16 cellular contexts compared by ENCODE assay signal in the genomic region with DNA sequence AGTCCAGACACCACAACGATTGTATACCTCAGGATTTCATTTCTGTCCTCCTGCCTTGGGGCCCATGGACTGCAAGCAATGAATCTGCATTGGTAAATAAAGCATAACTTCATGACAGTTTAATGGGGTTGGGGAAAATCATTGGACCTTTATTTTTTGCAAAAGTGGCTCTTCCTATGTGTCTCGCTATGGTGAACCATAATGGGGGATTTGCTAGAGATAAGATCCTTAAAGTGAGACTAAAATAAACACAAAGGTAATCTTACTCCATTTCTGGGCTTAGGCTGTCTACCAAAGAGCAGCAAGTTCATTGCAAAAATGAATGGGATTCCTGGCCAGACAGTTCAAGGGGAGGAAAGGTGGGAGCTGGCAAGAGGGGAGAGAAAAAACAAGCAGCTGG.
DNase-seq lines count a peak whose midpoint lies in the region; TF ChIP-seq lines count a peak whose summit lies in the region.
"Had no signal": no experiment of that assay in that cellular context is flagged by ENCODE, and none has a peak within 500 bp of the region (broad histone marks: within the 10 kb centered on the region; RNA-seq: fewer than 3 reads in every experiment).

No MANE protein-coding gene starts in this region.

- H3K27me3 ChIP-seq in endodermal cell (ENCODE audit: control insufficient read depth, insufficient read depth, low read length, poor library complexity, severe bottlenecking) (no peaks in the 10 kb centered on the region), neuronal stem cell (ENCODE audit: control insufficient read depth in 3 of 3, insufficient read depth in 3 of 3, low read depth in 1 of 3, low read length in 3 of 3) (no peaks in the 10 kb centered on the region)

- H3K27ac ChIP-seq in HEK293 (ENCODE audit: extremely low read depth, low read depth, low read length) (no peak overlapping the region), endodermal cell (ENCODE audit: low read depth, low read length) (peak overlapping the region; percentile 52), neuronal stem cell (replicated peaks; ENCODE audit: low read length) (no peak overlapping the region)
- H3K27ac ChIP-seq: 22Rv1, A549, C4-2B had no signal

- H4K8ac ChIP-seq in neuronal stem cell (ENCODE audit: low read depth, low read length) = no peak overlapping the region

- H3K18ac ChIP-seq in neuronal stem cell (ENCODE audit: low read length) = peak overlapping the region; percentile 5

- H3K4me2 ChIP-seq in neuronal stem cell (ENCODE audit: insufficient read depth, low read length, poor library complexity, severe bottlenecking) = no peak overlapping the region
- H3K4me2 ChIP-seq: A549, GM23338 had no signal

- H3K36me3 Mint-ChIP-seq in endodermal cell (ENCODE audit: low read depth) = peaks cover 1% of the 10 kb centered on the region
- peaks cover 2% of the 10 kb centered on the region for H3K36me3 Mint-ChIP-seq in mesothelial cell of epicardium

- no peak overlapping the region for H2BK12ac ChIP-seq in neuronal stem cell (ENCODE audit: low read length)

- H3K4me1 Mint-ChIP-seq in endodermal cell = peaks cover 7% of the 10 kb centered on the region
- peaks cover 38% of the 10 kb centered on the region for H3K4me1 Mint-ChIP-seq in mesothelial cell of epicardium

- peaks cover 8% of the 10 kb centered on the region for H3K4me1 ChIP-seq in HEK293 (ENCODE audit: control insufficient read depth, insufficient read depth, low read length)
- H3K4me1 ChIP-seq in endodermal cell (ENCODE audit: control insufficient read depth, insufficient read depth, low read length) = no peaks in the 10 kb centered on the region
- H3K4me1 ChIP-seq in neuronal stem cell (ENCODE audit: control insufficient read depth in 2 of 2, insufficient read depth in 1 of 2, low read depth in 1 of 2, low read length in 2 of 2) = peaks cover 12 to 15% of the 10 kb centered on the region in 2 donors
- H3K4me1 ChIP-seq: A549 had no signal

- no peak for DNase-seq in endodermal cell
- DNase-seq in mesothelial cell of epicardium (ENCODE audit: low spot score in 2 of 2, unreplicated experiment in 2 of 2) = no peak
- no peak for DNase-seq in neuronal stem cell (ENCODE audit: low spot score)
- DNase-seq in stimulated activated CD4-positive, alpha-beta T cell treated with anti-CD3 and anti-CD28 coated beads, Interleukin-12 subunit alpha, Interleukin-12 subunit beta, amount 100 ng/mL, for 4 hours = no peak
- DNase-seq in stimulated activated CD4-positive, alpha-beta T cell treated with anti-CD3 and anti-CD28 coated beads, Interleukin-4, amount 100 ng/mL, for 4 hours = no peak
- no peak for DNase-seq in mucosa of gallbladder (ENCODE audit: low spot score)
- DNase-seq: AML-193; Caco-2; CD4-positive, alpha-beta T cell; GDM1; HCEC 1CT had no signal

- no peaks in the 10 kb centered on the region for H3K9me3 ChIP-seq in HEK293 (ENCODE audit: control insufficient read depth, insufficient read depth, low read depth, low read length)
- peaks cover 32% of the 10 kb centered on the region for H3K9me3 ChIP-seq in endodermal cell (ENCODE audit: control insufficient read depth, low read length)
- H3K9me3 ChIP-seq in neuronal stem cell (replicated peaks in 1 of 2; ENCODE audit: control insufficient read depth in 2 of 2, insufficient read depth in 1 of 2, low read depth in 1 of 2, low read length in 2 of 2) = peaks cover 0 to 4% of the 10 kb centered on the region in 2 donors

- no peak overlapping the region for H3K23ac ChIP-seq in neuronal stem cell (ENCODE audit: low read depth, low read length, poor library complexity)

- no peak overlapping the region for H4K91ac ChIP-seq in neuronal stem cell (ENCODE audit: low read depth, low read length, poor library complexity)

- no peaks in the 10 kb centered on the region for H3K36me3 ChIP-seq in HEK293 (ENCODE audit: control insufficient read depth in 2 of 2, insufficient read depth in 1 of 2, low read length in 2 of 2)
- H3K36me3 ChIP-seq in endodermal cell (ENCODE audit: control insufficient read depth, insufficient read depth, low read length) = no peaks in the 10 kb centered on the region
- H3K36me3 ChIP-seq in neuronal stem cell (replicated peaks in 1 of 2; ENCODE audit: control insufficient read depth in 2 of 2, insufficient read depth in 2 of 2, low read length in 2 of 2) = no peaks in the 10 kb centered on the region

- POLR2A ChIA-PET in HEK293 (lab: Yijun Ruan, JAX) = no interaction called here

- no peaks in the 10 kb centered on the region for H3K79me1 ChIP-seq in neuronal stem cell (ENCODE audit: low read depth, low read length)

- peak overlapping the region; percentile 56 for H2AFZ ChIP-seq in neuronal stem cell (ENCODE audit: low read length)

- CTCF ChIA-PET in HEK293 (lab: Yijun Ruan, JAX) = interaction anchor here (0.6 to 0.8 kb wide), 2 partner anchors 83 to 531 kb away, joined by 3 read pairs; no protein-coding TSS in a partner anchor

- no peak overlapping the region for H3K14ac ChIP-seq in neuronal stem cell (ENCODE audit: low read length)

- no peak overlapping the region for H2BK15ac ChIP-seq in neuronal stem cell (ENCODE audit: low read length)

- H3K4me3 ChIP-seq in HEK293 (ENCODE audit: low read depth, low read length) = no peak overlapping the region
- H3K4me3 ChIP-seq in endodermal cell (ENCODE audit: low read length) = no peak overlapping the region
- no peak overlapping the region for H3K4me3 ChIP-seq in neuronal stem cell (ENCODE audit: low read length in 2 of 2)
- H3K4me3 ChIP-seq: A549, GM23338 had no signal

- WGBS in endodermal cell (ENCODE audit: insufficient coverage in 1 of 2, insufficient read length in 1 of 2), 2 experiments = 95 to 100% methylated on average over 2 of the region's 2 CpGs
- no CpG with 5 or more reads among the region's 2 CpGs for WGBS in neuronal stem cell (ENCODE audit: extremely low coverage in 2 of 2, insufficient read length in 2 of 2, insufficient replicate concordance in 1 of 2), 2 donors

- H2AK5ac ChIP-seq in neuronal stem cell (ENCODE audit: low read depth, low read length) = no peak overlapping the region

- H2BK120ac ChIP-seq in neuronal stem cell (ENCODE audit: low read depth, low read length) = no peak overlapping the region

- TF ChIP-seq CTCF in HEK293 (tag by site-specific recombination; IDR thresholded peaks at IDR 0.05) (no peak), endodermal cell (conservative IDR thresholded peaks at IDR 0.05) (no peak), mesothelial cell of epicardium (IDR thresholded peaks at IDR 0.05; ENCODE audit: unreplicated experiment) (no peak)

- no peaks in the 10 kb centered on the region for H3K27me3 Mint-ChIP-seq in endodermal cell (ENCODE audit: insufficient read depth)
- H3K27me3 Mint-ChIP-seq in mesothelial cell of epicardium (ENCODE audit: low read depth) = no peaks in the 10 kb centered on the region

- H3K9me3 Mint-ChIP-seq in endodermal cell (peaks cover 19% of the 10 kb centered on the region), mesothelial cell of epicardium (peaks cover 13% of the 10 kb centered on the region)

- H3K4ac ChIP-seq in neuronal stem cell (ENCODE audit: low read length) = no peak overlapping the region

- no peak overlapping the region for H3K27ac Mint-ChIP-seq in endodermal cell
- peak overlapping the region; percentile 5 for H3K27ac Mint-ChIP-seq in mesothelial cell of epicardium
- H3K27ac Mint-ChIP-seq: CD4-positive, alpha-beta T cell; GM23338 had no signal

- H2BK5ac ChIP-seq in neuronal stem cell (ENCODE audit: low read length) = no peak overlapping the region

- H3K9ac ChIP-seq in endodermal cell (ENCODE audit: extremely low read depth, low read length, poor library complexity, severe bottlenecking) (no peak overlapping the region), neuronal stem cell (ENCODE audit: low read depth, low read length, poor library complexity) (no peak overlapping the region)

- H3K4me3 Mint-ChIP-seq in endodermal cell (no peak overlapping the region), mesothelial cell of epicardium (no peak overlapping the region)
- H3K4me3 Mint-ChIP-seq: CD4-positive, alpha-beta T cell; GM23338 had no signal

TF ChIP-seq in HEK293, 187 proteins besides CTCF, POLR2A, EP300 and RAD21:
- TF ChIP-seq MZF1 (tag by site-specific recombination; IDR thresholded peaks at IDR 0.05; ENCODE audit: borderline replicate concordance) (peak; percentile 93; the same call in 1 of the 2 replicates), FEZF1 (tag by site-specific recombination; IDR thresholded peaks at IDR 0.05) (0 out of 2 replicates have a peak, but pooled peaks have one; percentile 49), BCL11A (tag by site-specific recombination; IDR thresholded peaks at IDR 0.05; ENCODE audit: low read depth) (no peak), PRDM6 (tag by site-specific recombination; IDR thresholded peaks at IDR 0.05) (0 out of 2 replicates have a peak, but pooled peaks have one; percentile 20)
TF ChIP-seq in HEK293: peak in this region for 3.
